Comparison of ENCODE assay signal across 8 cellular contexts in genomic region chr4:101730291-101731117, GRCh38.
DNase-seq lines count a peak whose midpoint lies in the region; ATAC-seq, FAIRE-seq and TF ChIP-seq lines count a peak whose summit lies in the region.

No MANE protein-coding gene starts in this region.

- no peak overlapping the region for H3K4me3 Mint-ChIP-seq in GM23338

- H3K4me3 ChIP-seq in GM23338 (no peak overlapping the region), SK-N-SH (ENCODE audit: low read depth in 2 of 2, low read length in 1 of 2) (no peak overlapping the region; a peak in 1 of 4 replicates), adrenal gland (no peak overlapping the region), hepatocyte (no peak overlapping the region), small intestine (ENCODE audit: low read depth in 1 of 2, low read length in 2 of 2) (no peak overlapping the region), coronary artery (no peak overlapping the region)

- no peak overlapping the region for H3K27ac ChIP-seq in GM23338 (ENCODE audit: low read depth)
- H3K27ac ChIP-seq in SK-N-SH (ENCODE audit: low read depth in 2 of 2, low read length in 1 of 2): no peak overlapping the region
- no peak overlapping the region for H3K27ac ChIP-seq in adrenal gland
- no peak overlapping the region for H3K27ac ChIP-seq in hepatocyte
- H3K27ac ChIP-seq in small intestine (ENCODE audit: low read depth in 1 of 2, low read length in 1 of 2): no peak overlapping the region
- H3K27ac ChIP-seq in coronary artery: no peak overlapping the region

- TF ChIP-seq POLR2A in adrenal gland (IDR thresholded peaks at IDR 0.05): no peak

- H3K36me3 Mint-ChIP-seq in GM23338 (ENCODE audit: low read depth): no peaks in the 10 kb centered on the region

- H3K9me3 ChIP-seq in SK-N-SH (no peaks in the 10 kb centered on the region), adrenal gland (replicated peaks in 1 of 3) (no peaks in the 10 kb centered on the region), hepatocyte (ENCODE audit: low read depth) (no peaks in the 10 kb centered on the region), small intestine (ENCODE audit: control insufficient read depth, low read depth) (no peaks in the 10 kb centered on the region)

- no peaks in the 10 kb centered on the region for H3K36me3 ChIP-seq in GM23338 (ENCODE audit: insufficient read depth)
- no peaks in the 10 kb centered on the region for H3K36me3 ChIP-seq in SK-N-SH (replicated peaks in 1 of 2; ENCODE audit: control insufficient read depth in 1 of 2, insufficient read depth in 2 of 2, low read length in 1 of 2)
- no peaks in the 10 kb centered on the region for H3K36me3 ChIP-seq in adrenal gland (replicated peaks in 1 of 2)
- no peaks in the 10 kb centered on the region for H3K36me3 ChIP-seq in hepatocyte (replicated peaks; ENCODE audit: insufficient read depth, low read depth)
- no peaks in the 10 kb centered on the region for H3K36me3 ChIP-seq in small intestine (ENCODE audit: control insufficient read depth in 2 of 2, insufficient read depth in 2 of 2, low read length in 2 of 2)

- H3K4me1 Mint-ChIP-seq in GM23338: no peaks in the 10 kb centered on the region

- H4K20me1 ChIP-seq in GM23338 (replicated peaks; ENCODE audit: insufficient read depth) (no peaks in the 10 kb centered on the region), SK-N-SH (ENCODE audit: insufficient read depth) (no peaks in the 10 kb centered on the region), hepatocyte (ENCODE audit: insufficient read depth, poor library complexity, severe bottlenecking) (no peaks in the 10 kb centered on the region)

- POLR2A ChIA-PET in SK-N-SH (lab: Yijun Ruan, JAX): no interaction called here

- H3F3A ChIP-seq in GM23338 (replicated peaks; ENCODE audit: low read depth): no peaks in the 10 kb centered on the region
- no peaks in the 10 kb centered on the region for H3F3A ChIP-seq in SK-N-SH (replicated peaks; ENCODE audit: insufficient read depth)

- H3K9ac ChIP-seq in SK-N-SH: no peak overlapping the region

- TF ChIP-seq CTCF in GM10266 (IDR thresholded peaks at IDR 0.05; ENCODE audit: control insufficient read depth, insufficient read depth, low read depth, missing control alignments) (peak; percentile 73), GM23338 (conservative IDR thresholded peaks at IDR 0.05; ENCODE audit: low read depth in 2 of 2) (peak; percentile 75 to 89), SK-N-SH (IDR thresholded peaks at IDR 0.05) (peak; percentile 70), adrenal gland (IDR thresholded peaks at IDR 0.05) (peak; percentile 58 to 80 (median 78)), hepatocyte (IDR thresholded peaks at IDR 0.05; ENCODE audit: poor library complexity) (peak; percentile 70), coronary artery (IDR thresholded peaks at IDR 0.05) (no peak)

- intact Hi-C loops in adrenal gland (cut with DNase I): loop anchor here in 1 of 2 donors (5.0 kb wide), 1 partner anchor 1638 kb away; no protein-coding TSS in a partner anchor

- no peak overlapping the region for H3K27ac Mint-ChIP-seq in GM23338

- H3K9me2 ChIP-seq in GM23338 (ENCODE audit: insufficient read depth): no peaks in the 10 kb centered on the region
- no peaks in the 10 kb centered on the region for H3K9me2 ChIP-seq in SK-N-SH
- H3K9me2 ChIP-seq in hepatocyte (replicated peaks; ENCODE audit: insufficient read depth): no peaks in the 10 kb centered on the region

- H3K4me2 ChIP-seq in GM23338 (no peak overlapping the region), SK-N-SH (no peak overlapping the region), hepatocyte (no peak overlapping the region)

- DNase-seq in GM10266 (ENCODE audit: extremely low spot score) (peak; percentile 24), GM23338 (ENCODE audit: low spot score) (peak; percentile 81), Kasumi-1 (lab: John Stamatoyannopoulos, UW) (peak; percentile 69 to 78), SK-N-SH (peak; percentile 50), adrenal gland (peak; percentile 64 to 90 (median 80)), hepatocyte (ENCODE audit: low spot score) (peak; percentile 85), small intestine (peak; percentile 76), coronary artery (ENCODE audit: low spot score) (no peak)

- ATAC-seq in GM23338: peak; percentile 91

- H3K27me3 ChIP-seq in GM23338 (ENCODE audit: insufficient read depth): no peaks in the 10 kb centered on the region
- no peaks in the 10 kb centered on the region for H3K27me3 ChIP-seq in SK-N-SH (ENCODE audit: insufficient read depth)
- H3K27me3 ChIP-seq in adrenal gland: no peaks in the 10 kb centered on the region
- H3K27me3 ChIP-seq in hepatocyte: no peaks in the 10 kb centered on the region
- H3K27me3 ChIP-seq in small intestine (ENCODE audit: control insufficient read depth in 2 of 2, insufficient read depth in 2 of 2, low read length in 2 of 2): no peaks in the 10 kb centered on the region

- no peaks in the 10 kb centered on the region for H3K9me3 Mint-ChIP-seq in GM23338

- TF ChIP-seq EP300 in SK-N-SH (IDR thresholded peaks at IDR 0.05; ENCODE audit: borderline replicate concordance in 1 of 2, low read depth in 1 of 2, low read length in 1 of 2): no peak

- no peaks in the 10 kb centered on the region for H3K27me3 Mint-ChIP-seq in GM23338 (ENCODE audit: insufficient read depth, low read depth, poor library complexity)

- FAIRE-seq in small intestine (lab: Jason Lieb, UNC): peak; percentile 57

- H3K4me1 ChIP-seq in GM23338 (ENCODE audit: insufficient read depth) (no peaks in the 10 kb centered on the region), SK-N-SH (ENCODE audit: control insufficient read depth in 1 of 2, insufficient read depth in 2 of 2, low read depth in 1 of 2, low read length in 1 of 2) (no peaks in the 10 kb centered on the region), adrenal gland (replicated peaks in 1 of 2) (no peaks in the 10 kb centered on the region), hepatocyte (ENCODE audit: insufficient read depth) (no peaks in the 10 kb centered on the region), small intestine (ENCODE audit: control insufficient read depth in 2 of 2, insufficient read depth in 1 of 2, low read depth in 1 of 2, low read length in 1 of 2) (no peaks in the 10 kb centered on the region)

- no peaks in the 10 kb centered on the region for H3K79me2 ChIP-seq in GM23338 (replicated peaks; ENCODE audit: insufficient read depth)
- H3K79me2 ChIP-seq in SK-N-SH (ENCODE audit: insufficient read depth): no peaks in the 10 kb centered on the region
- H3K79me2 ChIP-seq in hepatocyte: no peaks in the 10 kb centered on the region

- H2AFZ ChIP-seq in GM23338 (peak overlapping the region; percentile 57; the same call in 1 of the 2 replicates), SK-N-SH (ENCODE audit: low read depth) (no peak overlapping the region), hepatocyte (no peak overlapping the region)

- CTCF ChIA-PET in SK-N-SH (lab: Yijun Ruan, JAX): interaction anchor here (0.6 to 5.0 kb wide), 17 partner anchors 10 to 1674 kb away, joined by 3 to 25 read pairs (median 3); partner anchors contain the start of gene PPP3CA

- peak; percentile 86 for TF ChIP-seq RAD21 in SK-N-SH (IDR thresholded peaks at IDR 0.05; ENCODE audit: low read length)

- WGBS in SK-N-SH (ENCODE audit: low lambda C conversion rate): 61% methylated on average over 4 of the region's 4 CpGs
- 45 to 64% (median 47%) methylated on average over 4 of the region's 4 CpGs for WGBS in adrenal gland, 4 donors
- WGBS in hepatocyte (ENCODE audit: low lambda C conversion rate, missing lambda C conversion rate): 68% methylated on average over 4 of the region's 4 CpGs
- 42 to 50% (median 49%) methylated on average over 4 of the region's 4 CpGs for WGBS in small intestine, 3 donors

TF ChIP-seq in SK-N-SH, 30 proteins besides CTCF, POLR2A, EP300 and RAD21:
- TF ChIP-seq RFX5 (IDR thresholded peaks at IDR 0.05; ENCODE audit: low read length): no peak
- TF ChIP-seq USF1 (IDR thresholded peaks at IDR 0.05; ENCODE audit: borderline replicate concordance, low read depth): peak; percentile 70; the same call in 1 of the 2 replicates
- peak; percentile 88 for TF ChIP-seq SMC3 (IDR thresholded peaks at IDR 0.05; ENCODE audit: low read depth, low read length)
- TF ChIP-seq FOSL2 (IDR thresholded peaks at IDR 0.05; ENCODE audit: borderline replicate concordance, low read depth): no peak
- peak; percentile 80 for TF ChIP-seq MAX (IDR thresholded peaks at IDR 0.05; ENCODE audit: low read depth)
- 0 out of 2 replicates have a peak, but pooled peaks have one; percentile 15 for TF ChIP-seq RCOR1 (IDR thresholded peaks at IDR 0.05; ENCODE audit: low read length)
- TF ChIP-seq FOXM1 (IDR thresholded peaks at IDR 0.05; ENCODE audit: low read depth): no peak
- no peak for TF ChIP-seq ELF1 (IDR thresholded peaks at IDR 0.05)
- TF ChIP-seq MXI1 (IDR thresholded peaks at IDR 0.05; ENCODE audit: low read depth, low read length): 0 out of 2 replicates have a peak, but pooled peaks have one; percentile 22
TF ChIP-seq in SK-N-SH: peak in this region for 5.
